22 cellular contexts compared by ENCODE assay signal in the genomic region with DNA sequence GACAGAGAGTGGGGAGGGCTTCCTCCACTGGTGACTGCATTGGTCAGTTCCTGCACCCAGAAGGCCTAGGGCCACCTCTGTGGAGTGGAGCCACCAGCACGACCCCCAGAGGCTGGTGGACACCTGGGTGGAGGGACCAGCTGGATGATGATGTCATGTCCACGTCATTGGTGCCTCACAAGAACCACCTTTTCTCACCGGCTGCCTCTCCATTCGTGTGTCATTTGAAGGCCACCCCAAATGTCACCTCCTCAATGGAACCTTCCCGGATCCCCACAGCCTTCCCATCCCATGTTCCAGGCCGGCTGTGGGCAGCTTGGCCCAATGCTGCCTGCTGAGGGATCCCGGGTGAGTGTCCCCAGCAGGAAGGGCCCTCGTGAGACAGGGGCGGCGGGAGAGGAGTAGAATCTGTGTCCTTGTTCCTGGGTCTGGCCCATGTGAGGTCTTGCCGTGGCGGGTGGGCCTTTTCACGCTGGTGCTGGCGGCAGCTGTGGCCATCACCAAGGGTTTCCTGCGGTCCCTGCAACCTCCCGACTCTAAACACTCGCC. TPM values are rescaled to one million over a fixed set of nuclear protein-coding genes. Genes with fewer than 3 reads are reported as not detected.
A peak's percentile ranks its signal among the peaks of the same experiment; 100 is the strongest.
DNase-seq lines count a peak whose midpoint lies in the region; ATAC-seq, FAIRE-seq and TF ChIP-seq lines count a peak whose summit lies in the region.
"Had no signal": no experiment of that assay in that cellular context is flagged by ENCODE, and none has a peak within 500 bp of the region (broad histone marks: within the 10 kb centered on the region; RNA-seq: fewer than 3 reads in every experiment).

No MANE protein-coding gene starts in this region.

- 0 out of 2 replicates have a peak overlapping the region, but pooled peaks have one; percentile 39 for H2BK12ac ChIP-seq in H1 (ENCODE audit: low read depth, low read length)

- no peak overlapping the region for H3K4me2 ChIP-seq in H1 (ENCODE audit: insufficient read depth in 1 of 2, low read depth in 2 of 2, low read length in 2 of 2)
- H3K4me2 ChIP-seq: BLaER1 had no signal

- H3K79me2 ChIP-seq in H1 (ENCODE audit: control insufficient read depth in 1 of 2, insufficient read depth in 2 of 2, low read length in 2 of 2): no peaks in the 10 kb centered on the region

- no peak for ATAC-seq in HG03159 (IDR thresholded peaks at IDR 0.05; ENCODE audit: unreplicated experiment)

- TF ChIP-seq EP300 in H1 (IDR thresholded peaks at IDR 0.05; ENCODE audit: borderline replicate concordance in 1 of 2, low read depth in 2 of 2, low read length in 2 of 2): no peak

- H3K4me1 ChIP-seq in H1 (replicated peaks in 1 of 4; ENCODE audit: control insufficient read depth in 3 of 4, insufficient read depth in 4 of 4, low read length in 3 of 4): peaks cover 0 to 8% (median 1%) of the 10 kb centered on the region in 4 experiments; a peak in 4 of 7 replicates

- 0 out of 2 replicates have a peak overlapping the region, but pooled peaks have one; percentile 16 for H2BK5ac ChIP-seq in H1 (ENCODE audit: low read depth, low read length)

- H2AK5ac ChIP-seq in H1 (ENCODE audit: low read depth, low read length): no peak overlapping the region; the same call in 1 of the 2 replicates

- H3K9me3 Mint-ChIP-seq in neural crest cell: no peaks in the 10 kb centered on the region

- CTCF ChIA-PET in H1 (lab: Charles Lee; ENCODE audit: partially characterized antibody): interaction anchor here (1.1 to 1.9 kb wide), 5 partner anchors 11 to 555 kb away, joined by 3 to 7 read pairs (median 3); no protein-coding TSS in a partner anchor

- no peak overlapping the region for H3K9ac ChIP-seq in H1 (replicated peaks in 1 of 4; ENCODE audit: extremely low read depth in 1 of 4, low read depth in 3 of 4, low read length in 3 of 4)
- H3K9ac ChIP-seq: BLaER1 had no signal

- H3K4ac ChIP-seq in H1 (replicated peaks; ENCODE audit: insufficient read length, low read depth, low read length): no peak overlapping the region

- H3K36me3 ChIP-seq in GM06990 (ENCODE audit: control insufficient read depth, insufficient read depth, low read length) (no peaks in the 10 kb centered on the region), H1 (ENCODE audit: control insufficient read depth in 2 of 4, insufficient read depth in 4 of 4, low read length in 3 of 4) (no peaks in the 10 kb centered on the region)
- H3K36me3 ChIP-seq: BLaER1, MG63 had no signal

- peak overlapping the region; percentile 55 for H3K4me3 Mint-ChIP-seq in neural crest cell
- H3K4me3 Mint-ChIP-seq: CD4-positive, CD25-positive, alpha-beta regulatory T cell had no signal

- FAIRE-seq in H1 (lab: Jason Lieb, UNC): no peak
- FAIRE-seq: D721Med, G401.6, GM12891, H54 had no signal

- H3K18ac ChIP-seq in H1 (ENCODE audit: extremely low read depth, low read length): no peak overlapping the region

- no peak for TF ChIP-seq RAD21 in H1 (IDR thresholded peaks at IDR 0.05 in 1 of 2, conservative IDR thresholded peaks at IDR 0.05 in 1 of 2; ENCODE audit: low read depth in 2 of 2, low read length in 2 of 2)

- 94% methylated on average over 17 of the region's 17 CpGs; no CpG with 5 or more reads in 1 of the 2 experiments for WGBS in H1 (ENCODE audit: extremely low coverage in 1 of 2, insufficient coverage in 1 of 2, insufficient read length in 1 of 2, insufficient replicate concordance in 2 of 2, low coverage in 1 of 2, low lambda C conversion rate in 2 of 2, missing lambda C conversion rate in 1 of 2), 2 experiments

- no peaks in the 10 kb centered on the region for H3K9me3 ChIP-seq in H1 (ENCODE audit: insufficient read depth in 2 of 2, low read depth in 1 of 2, low read length in 1 of 2)
- H3K9me3 ChIP-seq: BLaER1, MG63 had no signal

- H3K14ac ChIP-seq in H1 (ENCODE audit: insufficient read length): no peak overlapping the region

- peaks cover 19% of the 10 kb centered on the region for H3K4me1 Mint-ChIP-seq in neural crest cell

- H4K20me1 ChIP-seq in H1 (replicated peaks in 1 of 2; ENCODE audit: control insufficient read depth in 1 of 2, insufficient read depth in 2 of 2, low read length in 2 of 2): no peaks in the 10 kb centered on the region

- no peak for TF ChIP-seq CTCF in GM06990 (IDR thresholded peaks at IDR 0.05; ENCODE audit: insufficient read depth, low read length, poor library complexity, severe bottlenecking)
- no peak for TF ChIP-seq CTCF in H1 (IDR thresholded peaks at IDR 0.05; ENCODE audit: control extremely low read depth in 1 of 3, insufficient read depth in 1 of 3, low read depth in 1 of 3, low read length in 3 of 3)
- no peak for TF ChIP-seq CTCF in neural crest cell (conservative IDR thresholded peaks at IDR 0.05)

- no peak overlapping the region for H2BK15ac ChIP-seq in H1 (ENCODE audit: low read length)

- no peak overlapping the region for H3K23ac ChIP-seq in H1 (ENCODE audit: insufficient read length)

- H3K36me3 Mint-ChIP-seq in neural crest cell (ENCODE audit: low read depth): no peaks in the 10 kb centered on the region
- H3K36me3 Mint-ChIP-seq: CD4-positive, CD25-positive, alpha-beta regulatory T cell had no signal

- no peaks in the 10 kb centered on the region; the same call in 1 of the 2 replicates for H3K27me3 ChIP-seq in GM06990 (replicated peaks; ENCODE audit: control insufficient read depth, insufficient read depth, low read length)
- H3K27me3 ChIP-seq in H1 (replicated peaks in 1 of 4; ENCODE audit: control insufficient read depth in 3 of 4, extremely low read depth in 1 of 4, insufficient read depth in 3 of 4, low read length in 3 of 4): peaks cover 0 to 9% (median 4%) of the 10 kb centered on the region in 4 experiments; a peak in 6 of 7 replicates
- H3K27me3 ChIP-seq: MG63 had no signal

- no peak overlapping the region for H4K91ac ChIP-seq in H1 (replicated peaks; ENCODE audit: insufficient read length, low read length)

- no peak overlapping the region for H2AFZ ChIP-seq in H1 (ENCODE audit: low read length)

- no peak overlapping the region for H3K27ac Mint-ChIP-seq in neural crest cell (ENCODE audit: unreplicated experiment)
- H3K27ac Mint-ChIP-seq: CD4-positive, CD25-positive, alpha-beta regulatory T cell had no signal

- TF ChIP-seq POLR2A in H1 (IDR thresholded peaks at IDR 0.05; ENCODE audit: control extremely low read depth in 1 of 2, low read depth in 2 of 2, low read length in 2 of 2): no peak

- H4K5ac ChIP-seq in H1 (ENCODE audit: insufficient read length, low read depth, low read length): no peak overlapping the region

- peak overlapping the region; percentile 4; the same call in 1 of the 2 replicates for H4K8ac ChIP-seq in H1 (ENCODE audit: extremely low read depth, insufficient read depth, low read length)

- POLR2A ChIA-PET in H1 (lab: Charles Lee; ENCODE audit: partially characterized antibody): no interaction called here

- H3K23me2 ChIP-seq in H1 (ENCODE audit: low read depth, low read length): peaks cover 6% of the 10 kb centered on the region; the same call in 1 of the 2 replicates

- H3K56ac ChIP-seq in H1 (replicated peaks; ENCODE audit: insufficient read length, low read depth, low read length): no peak overlapping the region

- H2BK120ac ChIP-seq in H1 (replicated peaks; ENCODE audit: low read depth, low read length): no peak overlapping the region

- peak; percentile 1 for DNase-seq in GM06990 (ENCODE audit: extremely low read depth, insufficient read length)
- DNase-seq in H1 (ENCODE audit: low read depth in 1 of 2, low spot score in 2 of 2): no peak
- no peak for DNase-seq in neural crest cell (ENCODE audit: low read depth, low spot score)
- no peak for DNase-seq in activated CD8-positive, alpha-beta memory T cell treated with anti-CD3 and anti-CD28 coated beads, Interleukin-2, amount 50 U/mL, for 4 hours
- DNase-seq in cerebellum (ENCODE audit: low spot score): no peak
- DNase-seq: CD4-positive, CD25-positive, alpha-beta regulatory T cell; KG1; MG63; NCI-H1105 treated with DMSO at 0.1 percent for 48 hours; NCI-H146; NCI-H1930; NCI-H446 treated with DMSO at 0.1 percent for 48 hours; NCI-H526; SHP77 treated with DMSO at 0.1 percent for 48 hours had no signal

- no peak overlapping the region for H2BK20ac ChIP-seq in H1 (ENCODE audit: low read length)

- H3K27ac ChIP-seq in H1 (ENCODE audit: low read depth, low read length): no peak overlapping the region
- H3K27ac ChIP-seq: BLaER1, RWPE1 had no signal

- no peaks in the 10 kb centered on the region for H3K79me1 ChIP-seq in H1 (ENCODE audit: low read depth, low read length)

- peaks cover 4% of the 10 kb centered on the region for H3K27me3 Mint-ChIP-seq in neural crest cell (ENCODE audit: low read depth)

- H3K4me3 ChIP-seq in GM06990 (replicated peaks; ENCODE audit: low read depth, low read length) (no peak overlapping the region), H1 (ENCODE audit: extremely low read depth in 1 of 4, insufficient read depth in 2 of 4, low read depth in 3 of 4, low read length in 4 of 4) (no peak overlapping the region)
- H3K4me3 ChIP-seq: BLaER1, MG63 had no signal

TF ChIP-seq in PFSK-1, 5 proteins besides CTCF, POLR2A, EP300 and RAD21 (continues in another document):
- no peak for TF ChIP-seq SIN3A (IDR thresholded peaks at IDR 0.05; ENCODE audit: borderline replicate concordance, insufficient read depth, low read length)

RNA-seq across cellular contexts. Expression of gene CHMP6, which starts 9.1 kb away (rescaled TPM):
- polyA plus RNA-seq in PFSK-1 (2012; ENCODE audit: insufficient read length, low read depth): 48.4 TPM
- 15.7 and 16.0 TPM in 2 replicates for total RNA-seq in H1 (2021; fragmentation: NEBNext Ultra II Directional; extraction: Animal tissue kit (Norgen Biotek cat#: 25700))
- polyA plus RNA-seq in H1 (2011; rRNA removed): 24.3 and 28.9 TPM in 2 replicates
- polyA plus RNA-seq in H1 (2011; cell fraction: cytosol; rRNA removed): 22.9 TPM
- polyA plus RNA-seq in H1 (2011; cell fraction: nucleus; rRNA removed): 23.5 TPM
- 8.5 to 14.9 TPM (median 13.4 TPM) in 4 replicates for polyA plus RNA-seq in H1 (2012, experiment 1 of 2)
- polyA plus RNA-seq in H1 (2012, experiment 2 of 2): 13.4 TPM
- 9.5 TPM for polyA plus RNA-seq in H1 (2013, experiment 1 of 2)
- 7.9 TPM for polyA plus RNA-seq in H1 (2013, experiment 2 of 2)
- 5.7 and 6.4 TPM in 2 replicates for polyA minus RNA-seq in H1 (2011; rRNA and poly(A)+ RNA removed)
- polyA minus RNA-seq in H1 (2011; cell fraction: cytosol; rRNA and poly(A)+ RNA removed): 7.2 TPM
- 15.6 TPM for polyA minus RNA-seq in H1 (2011; cell fraction: nucleus; rRNA and poly(A)+ RNA removed)
- total RNA-seq in neural crest cell: 32.7 and 33.2 TPM in 2 replicates
- 13.7 TPM for total RNA-seq in cerebellum

RNA-seq across cellular contexts. Expression of gene BAIAP2, which starts 52.5 kb away (rescaled TPM):
- polyA plus RNA-seq in PFSK-1 (2012; ENCODE audit: insufficient read length, low read depth): 294 TPM
- 18.4 and 22.8 TPM in 2 replicates for total RNA-seq in H1 (2021; fragmentation: NEBNext Ultra II Directional; extraction: Animal tissue kit (Norgen Biotek cat#: 25700))
- polyA plus RNA-seq in H1 (2011; rRNA removed): 10.0 and 19.8 TPM in 2 replicates
- 8.2 TPM for polyA plus RNA-seq in H1 (2011; cell fraction: cytosol; rRNA removed)
- polyA plus RNA-seq in H1 (2011; cell fraction: nucleus; rRNA removed): 25.9 TPM
- 12.1 to 15.1 TPM (median 14.9 TPM) in 4 replicates for polyA plus RNA-seq in H1 (2012, experiment 1 of 2)
- 15.4 TPM for polyA plus RNA-seq in H1 (2012, experiment 2 of 2)
- 12.5 TPM for polyA plus RNA-seq in H1 (2013, experiment 1 of 2)
- 11.0 TPM for polyA plus RNA-seq in H1 (2013, experiment 2 of 2)
- polyA minus RNA-seq in H1 (2011; rRNA and poly(A)+ RNA removed): 9.6 and 11.6 TPM in 2 replicates
- 15.8 TPM for polyA minus RNA-seq in H1 (2011; cell fraction: cytosol; rRNA and poly(A)+ RNA removed)
- 25.5 TPM for polyA minus RNA-seq in H1 (2011; cell fraction: nucleus; rRNA and poly(A)+ RNA removed)
- total RNA-seq in neural crest cell (47.5 and 53.6 TPM in 2 replicates), cerebellum (33.7 TPM)
